ENCODE assay signal across 17 cellular contexts in genomic region chr10:96999337-96999736, GRCh38.
DNase-seq lines count a peak whose midpoint lies in the region; ATAC-seq, FAIRE-seq and TF ChIP-seq lines count a peak whose summit lies in the region.
"Had no signal": no experiment of that assay in that cellular context is flagged by ENCODE, and none has a peak within 500 bp of the region (broad histone marks: within the 10 kb centered on the region; RNA-seq: fewer than 3 reads in every experiment).

No MANE protein-coding gene starts in this region.

- H3K27ac ChIP-seq in DND-41 (ENCODE audit: low read length) (no peak overlapping the region), kidney (ENCODE audit: low read depth in 2 of 2, low read length in 2 of 2) (no peak overlapping the region)

- no peak overlapping the region for H3K9ac ChIP-seq in DND-41 (ENCODE audit: low read depth, low read length)
- H3K9ac ChIP-seq in kidney (ENCODE audit: low read length in 2 of 2): no peak overlapping the region

- no peaks in the 10 kb centered on the region for H3K27me3 Mint-ChIP-seq in Calu3 (ENCODE audit: unreplicated experiment)
- H3K27me3 Mint-ChIP-seq in effector memory CD8-positive, alpha-beta T cell: peaks cover 0 to 11% of the 10 kb centered on the region in 2 donors
- H3K27me3 Mint-ChIP-seq: CD4-positive, alpha-beta memory T cell had no signal

- no peak for DNase-seq in Calu3
- no peak for DNase-seq in DND-41
- DNase-seq in kidney: peak; percentile 52
- no peak for DNase-seq in omental fat pad (ENCODE audit: low spot score)
- DNase-seq in effector memory CD8-positive, alpha-beta T cell: no peak
- DNase-seq in T-helper 9 cell: no peak
- DNase-seq: BE2C; CD4-positive, alpha-beta memory T cell; DMS153; GDM1; GOT3; H9 had no signal

- H3K36me3 Mint-ChIP-seq in Calu3 (ENCODE audit: insufficient read depth, unreplicated experiment): peaks cover 8% of the 10 kb centered on the region
- peaks cover 12% of the 10 kb centered on the region for H3K36me3 Mint-ChIP-seq in effector memory CD8-positive, alpha-beta T cell (ENCODE audit: insufficient read depth)
- H3K36me3 Mint-ChIP-seq: CD4-positive, alpha-beta memory T cell had no signal

- no TSS peak for BruUV-seq in Calu3 (replicated peaks; lab: Mats Ljungman, UMichigan)

- no peak overlapping the region for H2AFZ ChIP-seq in DND-41 (ENCODE audit: low read depth, low read length)

- intact Hi-C loops in Calu3 (cut with micrococcal nuclease; ENCODE audit: unreplicated experiment): no loop called here
- intact Hi-C loops in kidney (cut with DNase I): no loop called here

- H3K79me2 ChIP-seq in DND-41 (ENCODE audit: insufficient read depth, low read length): no peaks in the 10 kb centered on the region

- no peaks in the 10 kb centered on the region for H3K9me3 Mint-ChIP-seq in Calu3 (ENCODE audit: low read depth, unreplicated experiment)
- no peaks in the 10 kb centered on the region for H3K9me3 Mint-ChIP-seq in effector memory CD8-positive, alpha-beta T cell
- H3K9me3 Mint-ChIP-seq: CD4-positive, alpha-beta memory T cell; H9 had no signal

- H3K4me1 ChIP-seq in DND-41 (ENCODE audit: insufficient read depth, low read length) (no peaks in the 10 kb centered on the region), kidney (ENCODE audit: control insufficient read depth in 1 of 2, insufficient read depth in 1 of 2, low read depth in 1 of 2, low read length in 2 of 2) (no peaks in the 10 kb centered on the region)
- H3K4me1 ChIP-seq: BE2C had no signal

- FAIRE-seq in kidney (lab: Jason Lieb, UNC): no peak
- FAIRE-seq: A549, D721Med, GM12892, GM19239 had no signal

- peaks cover 7% of the 10 kb centered on the region for H3K4me1 Mint-ChIP-seq in Calu3 (ENCODE audit: low read depth, unreplicated experiment)
- no peaks in the 10 kb centered on the region for H3K4me1 Mint-ChIP-seq in effector memory CD8-positive, alpha-beta T cell (ENCODE audit: low read depth in 2 of 2)
- H3K4me1 Mint-ChIP-seq: CD4-positive, alpha-beta memory T cell had no signal

- no peaks in the 10 kb centered on the region for H4K20me1 ChIP-seq in DND-41 (ENCODE audit: insufficient read depth, low read length)

- CTCF ChIA-PET in Calu3 (lab: Charles Lee): no interaction called here

- no peak overlapping the region for H3K4me2 ChIP-seq in DND-41 (ENCODE audit: insufficient read depth, low read length)
- H3K4me2 ChIP-seq: A549 had no signal

- TF ChIP-seq CTCF in Calu3 (IDR thresholded peaks at IDR 0.05; ENCODE audit: unreplicated experiment): no peak
- TF ChIP-seq CTCF in DND-41 (IDR thresholded peaks at IDR 0.05; ENCODE audit: borderline replicate concordance, extremely low read depth, low read length, poor library complexity, severe bottlenecking): no peak
- TF ChIP-seq CTCF in kidney (IDR thresholded peaks at IDR 0.05; ENCODE audit: borderline replicate concordance, extremely low read depth, insufficient read depth): no peak
- TF ChIP-seq CTCF in omental fat pad (IDR thresholded peaks at IDR 0.05): no peak

- peak overlapping the region; percentile 42 for H3K27ac Mint-ChIP-seq in Calu3 (ENCODE audit: unreplicated experiment)
- H3K27ac Mint-ChIP-seq in effector memory CD8-positive, alpha-beta T cell: peak overlapping the region in 1 of 2 donors; percentile 46
- H3K27ac Mint-ChIP-seq: CD4-positive, alpha-beta memory T cell; H9 had no signal

- H3K4me3 Mint-ChIP-seq in Calu3 (ENCODE audit: low read depth, unreplicated experiment): no peak overlapping the region
- no peak overlapping the region for H3K4me3 Mint-ChIP-seq in effector memory CD8-positive, alpha-beta T cell
- H3K4me3 Mint-ChIP-seq: CD4-positive, alpha-beta memory T cell; H9 had no signal

- H3K4me3 ChIP-seq in DND-41 (ENCODE audit: low read depth in 1 of 2, low read length in 2 of 2) (no peak overlapping the region), kidney (ENCODE audit: low read length in 2 of 2) (no peak overlapping the region)
- H3K4me3 ChIP-seq: A549 had no signal

- no peaks in the 10 kb centered on the region for H3K36me3 ChIP-seq in DND-41 (ENCODE audit: insufficient read depth, low read length)
- no peaks in the 10 kb centered on the region for H3K36me3 ChIP-seq in kidney (ENCODE audit: control insufficient read depth in 1 of 2, insufficient read depth in 2 of 2, low read length in 2 of 2)
- H3K36me3 ChIP-seq: BE2C had no signal

- ATAC-seq in DND-41 (ENCODE audit: insufficient read depth, low read depth) (peak; percentile 20; the same call in 1 of the 3 replicates), omental fat pad (ENCODE audit: low FRiP score) (peak; percentile 16), HG03196 (IDR thresholded peaks at IDR 0.05; ENCODE audit: unreplicated experiment) (no peak)
- ATAC-seq in effector memory CD8-positive, alpha-beta T cell (replicated peaks): no peak

- H3K27me3 ChIP-seq in DND-41 (ENCODE audit: insufficient read depth, low read length, poor library complexity): no peaks in the 10 kb centered on the region
- H3K27me3 ChIP-seq: BE2C had no signal

- H3K9me3 ChIP-seq in DND-41 (ENCODE audit: insufficient read depth, low read length, severe bottlenecking) (no peaks in the 10 kb centered on the region), kidney (ENCODE audit: control insufficient read depth in 1 of 2, low read length in 2 of 2) (no peaks in the 10 kb centered on the region)
- H3K9me3 ChIP-seq: A549, BE2C had no signal

Comparison
In these comparisons a context has a peak if more than half of its experiments do, and no peak if none do; other contexts are left out.
1. ATAC-seq: peak in DND-41 (single experiment) and omental fat pad (single experiment); none in effector memory CD8-positive, alpha-beta T cell (single experiment) and HG03196 (single experiment).